In genomic region chr5:78295035-78295961, GRCh38 we compare ENCODE assay signal across 8 cellular contexts. TPM values are rescaled to one million over a fixed set of nuclear protein-coding genes. Genes with fewer than 3 reads are reported as not detected.
DNase-seq lines count a peak whose midpoint lies in the region; ATAC-seq and TF ChIP-seq lines count a peak whose summit lies in the region.

No MANE protein-coding gene starts in this region.

- H3K36me3 ChIP-seq in iPS-18a (ENCODE audit: control insufficient read depth, low read depth, low read length) (no peaks in the 10 kb centered on the region), spleen (no peaks in the 10 kb centered on the region)

- TF ChIP-seq CTCF in spleen (IDR thresholded peaks at IDR 0.05 in 8 of 11, conservative IDR thresholded peaks at IDR 0.05 in 3 of 11): peak in 7 of 11 experiments; percentile 19 to 47 (median 32)

- H3K27ac Mint-ChIP-seq in T-cell: peak overlapping the region; percentile 94 to 99

- peak; percentile 37 for ATAC-seq in Right ventricle myocardium inferior
- ATAC-seq in HG03575 (IDR thresholded peaks at IDR 0.05; ENCODE audit: extremely low read depth, insufficient number of reproducible peaks, low FRiP score, unreplicated experiment): peak; percentile 3
- ATAC-seq in T-cell (replicated peaks in 1 of 4): peak; percentile 41 to 54 (median 42)

- peaks cover 1 to 5% of the 10 kb centered on the region in 2 donors for H3K27me3 Mint-ChIP-seq in T-cell

- H3K9me3 Mint-ChIP-seq in T-cell: no peaks in the 10 kb centered on the region

- H3K27ac ChIP-seq in angular gyrus (ENCODE audit: low read depth, low read length): peak overlapping the region; percentile 55
- peak overlapping the region; percentile 49 for H3K27ac ChIP-seq in iPS-18a (ENCODE audit: low read length)
- H3K27ac ChIP-seq in spleen: peak overlapping the region; percentile 73 to 96 (median 91)

- DNase-seq in Right ventricle myocardium inferior (ENCODE audit: missing footprints) (no peak), cardiac septum (ENCODE audit: low spot score) (no peak), T-cell (peak in 33 of 34 experiments; percentile 18 to 52 (median 36)), spleen (peak; percentile 86), kidney glomerular epithelial cell (lab: John Stamatoyannopoulos, UW) (no peak)

- WGBS in spleen, 5 donors: 0 to 2% (median 1%) methylated on average over 42 to 46 of the region's 46 CpGs

- peaks cover 36 to 52% (median 36%) of the 10 kb centered on the region in 3 donors for H3K4me1 Mint-ChIP-seq in T-cell

- no peak for TF ChIP-seq POLR2A in spleen (IDR thresholded peaks at IDR 0.05)

- H3K4me3 ChIP-seq in iPS-18a (ENCODE audit: low read length) (peak overlapping the region; percentile 94), spleen (peak overlapping the region; percentile 75 to 91 (median 82))

- CTCF ChIA-PET in T-cell (lab: Charles Lee): interaction anchor here (0.6 to 4.4 kb wide), 6 partner anchors 9 to 1427 kb away, joined by 3 to 76 read pairs (median 8); partner anchors contain the start of gene SCAMP1 (in 2 of the 2)

- POLR2A ChIA-PET in T-cell (lab: Charles Lee): interaction anchor here (0.6 to 3.4 kb wide), 4 partner anchors 64 to 191 kb away, joined by 3 to 44 read pairs (median 3); partner anchors contain the start of gene SCAMP1 (in 1 of the 2)

- intact Hi-C loops in Right ventricle myocardium inferior (cut with DNase I): no loop called here
- intact Hi-C loops in cardiac septum (cut with DNase I): no loop called here
- intact Hi-C loops in spleen (cut with DNase I; ENCODE audit: low total_unique reads): loop anchor here (2.0 kb wide), 1 partner anchor 66 kb away; the partner anchor contains the start of gene SCAMP1

- H3K27me3 ChIP-seq in iPS-18a (ENCODE audit: control insufficient read depth, insufficient read depth, low read length): peaks cover 4% of the 10 kb centered on the region
- H3K27me3 ChIP-seq in spleen (replicated peaks in 1 of 7): no peaks in the 10 kb centered on the region

- no peaks in the 10 kb centered on the region for H3K36me3 Mint-ChIP-seq in T-cell

- H3K4me3 Mint-ChIP-seq in T-cell: peak overlapping the region; percentile 96 to 99 (median 99)

- peak overlapping the region; percentile 32 for H3K9ac ChIP-seq in iPS-18a (ENCODE audit: low read length)

- peaks cover under 1% of the 10 kb centered on the region for H3K9me3 ChIP-seq in iPS-18a (ENCODE audit: control insufficient read depth, low read depth, low read length)
- no peaks in the 10 kb centered on the region for H3K9me3 ChIP-seq in spleen

- peaks cover 4% of the 10 kb centered on the region for H3K4me1 ChIP-seq in iPS-18a (ENCODE audit: control insufficient read depth, low read depth, low read length)
- H3K4me1 ChIP-seq in spleen: peaks cover 6 to 47% (median 35%) of the 10 kb centered on the region in 6 donors

RNA-seq across cellular contexts. Expression of gene AP3B1, which starts 0.8 kb away (rescaled TPM):
- total RNA-seq in Right ventricle myocardium inferior (21.3 TPM), cardiac septum (23.2 TPM), T-cell (10 to 100 TPM; 26.2 to 40.8 (median 31.4) TPM), spleen (10 to 100 TPM; 47.0 to 76.2 (median 49.1) TPM)
- polyA plus RNA-seq in spleen: 10 to 100 TPM; 27.9 to 38.7 (median 33.1) TPM

Comparison
In these comparisons a context has a peak if more than half of its experiments do, and no peak if none do; other contexts are left out.
1. DNase-seq: peak in T-cell (33 of 34) and spleen (single experiment); none in Right ventricle myocardium inferior (single experiment), cardiac septum (single experiment) and kidney glomerular epithelial cell (single experiment).
2. Peak in every context shown above with its lines, with median percentiles within 50 percentile points of each other: ATAC-seq and H3K27ac ChIP-seq.